In the genomic region with DNA sequence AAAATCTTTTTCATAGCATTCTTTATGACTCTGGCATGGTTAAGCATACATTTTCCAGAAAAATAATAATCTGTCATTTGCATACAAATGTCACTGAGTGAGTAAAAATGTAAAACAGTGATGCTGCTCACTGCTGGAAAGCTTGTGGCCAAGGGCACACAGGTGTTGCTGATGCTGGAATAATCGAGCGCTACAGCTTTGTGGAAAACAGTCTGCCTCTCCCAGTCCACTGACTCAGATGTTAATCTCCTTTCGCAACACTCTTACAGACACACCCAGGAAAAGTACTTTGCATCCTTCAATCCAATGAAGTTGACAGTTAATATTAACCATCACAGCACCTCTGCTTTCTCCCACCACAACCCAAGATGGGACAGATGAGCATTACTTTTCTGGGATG, we compare ENCODE assay signal across 5 cellular contexts. TPM values are rescaled to one million over a fixed set of nuclear protein-coding genes. Genes with fewer than 3 reads are reported as not detected.
"Had no signal": no experiment of that assay in that cellular context is flagged by ENCODE, and none has a peak within 500 bp of the region (broad histone marks: within the 10 kb centered on the region; RNA-seq: fewer than 3 reads in every experiment).

No MANE protein-coding gene starts in this region.

RNA-seq across cellular contexts. Expression of a gene that starts 27.7 kb away (rescaled TPM):
- total RNA-seq: cerebellum, mesothelial cell of epicardium, subcutaneous adipose tissue, tibial nerve had no signal

RNA-seq across cellular contexts. Expression of a gene that starts 46.6 kb away (rescaled TPM):
- total RNA-seq: activated CD8-positive, alpha-beta memory T cell treated with anti-CD3 and anti-CD28 coated beads, Interleukin-2, amount 10 ng/mL, durations not matched to agents 7 days and 5 days had no signal
